Comparison of ENCODE assay signal across 38 cellular contexts in the genomic region with DNA sequence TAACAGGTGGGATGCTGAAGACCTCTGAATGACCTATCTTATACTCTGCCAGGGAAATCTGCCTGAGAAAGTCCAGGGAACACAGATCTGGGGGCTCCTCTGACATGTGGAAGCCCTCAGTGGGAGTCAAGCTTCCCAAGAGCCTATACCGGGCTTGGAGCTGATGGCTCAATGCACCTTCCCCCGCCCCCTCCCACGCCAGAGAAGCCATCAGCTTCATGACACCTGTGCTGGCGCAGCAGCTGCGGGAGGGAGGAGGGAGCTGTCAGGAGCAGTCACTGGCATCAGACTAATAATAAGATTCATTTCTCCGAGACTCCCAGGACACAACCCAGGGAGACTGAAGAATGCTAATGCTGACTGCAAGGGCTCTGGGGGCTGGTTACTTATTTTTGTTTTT. TPM values are rescaled to one million over a fixed set of nuclear protein-coding genes. Genes with fewer than 3 reads are reported as not detected.
"Had no signal": no experiment of that assay in that cellular context is flagged by ENCODE, and none has a peak within 500 bp of the region (broad histone marks: within the 10 kb centered on the region; RNA-seq: fewer than 3 reads in every experiment).

No MANE protein-coding gene starts in this region.

- H3K27ac Mint-ChIP-seq: activated CD4-positive, alpha-beta memory T cell treated with anti-CD3 and anti-CD28 coated beads, Interleukin-2, amount 10 ng/mL, durations not matched to agents 7 days and 5 days; activated naive CD4-positive, alpha-beta T cell treated with anti-CD3 and anti-CD28 coated beads, Interleukin-2, amount 50 U/mL, for 24 hours; activated naive CD8-positive, alpha-beta T cell treated with anti-CD3 and anti-CD28 coated beads, Interleukin-2, amount 10 ng/mL, durations not matched to agents 7 days and 5 days; activated T-cell treated with anti-CD3 and anti-CD28 coated beads, Interleukin-2, amount 50 U/mL, for 24 hours; activated T-helper 2 cell treated with anti-CD3 and anti-CD28 coated beads, Interferon-gamma antibody, Interleukin-2, Interleukin-4, amounts not matched to agents 10 μg/mL and 5 μg/mL and 100 μg/mL, durations not matched to agents 14 hours and 24 hours and 36 hours had no signal

- H3K4me3 ChIP-seq: ascending aorta, cardiac muscle cell, Peyer's patch had no signal

- H3K4me1 Mint-ChIP-seq: activated CD4-positive, alpha-beta memory T cell treated with anti-CD3 and anti-CD28 coated beads, Interleukin-2, amount 10 ng/mL, durations not matched to agents 7 days and 5 days; activated naive CD4-positive, alpha-beta T cell treated with anti-CD3 and anti-CD28 coated beads, Interleukin-2, amount 50 U/mL, for 24 hours; activated naive CD8-positive, alpha-beta T cell treated with anti-CD3 and anti-CD28 coated beads, Interleukin-2, amount 10 ng/mL, durations not matched to agents 7 days and 5 days had no signal

- H3K27me3 Mint-ChIP-seq: activated CD4-positive, alpha-beta memory T cell treated with anti-CD3 and anti-CD28 coated beads, Interleukin-2, amount 10 ng/mL, durations not matched to agents 7 days and 5 days; activated naive CD8-positive, alpha-beta T cell treated with anti-CD3 and anti-CD28 coated beads, Interleukin-2, amount 10 ng/mL, durations not matched to agents 7 days and 5 days had no signal

- H3K27ac ChIP-seq: ascending aorta, cardiac muscle cell, Peyer's patch, WERI-Rb-1 had no signal

- H3K4me3 Mint-ChIP-seq: activated CD4-positive, alpha-beta memory T cell treated with anti-CD3 and anti-CD28 coated beads, Interleukin-2, amount 10 ng/mL, durations not matched to agents 7 days and 5 days; activated naive CD4-positive, alpha-beta T cell treated with anti-CD3 and anti-CD28 coated beads, Interleukin-2, amount 50 U/mL, for 24 hours; activated naive CD8-positive, alpha-beta T cell treated with anti-CD3 and anti-CD28 coated beads, Interleukin-2, amount 10 ng/mL, durations not matched to agents 7 days and 5 days; activated T-cell treated with anti-CD3 and anti-CD28 coated beads, Interleukin-2, amount 50 U/mL, for 24 hours had no signal

- H3K9me3 ChIP-seq: ascending aorta, Peyer's patch had no signal

- H3K27me3 ChIP-seq: ascending aorta, cardiac muscle cell, Peyer's patch had no signal

- ATAC-seq: PC-3, SK-N-SH treated with all-trans-retinoic acid at 6 μM for 48 hours had no signal

- H3K36me3 Mint-ChIP-seq: activated naive CD4-positive, alpha-beta T cell treated with anti-CD3 and anti-CD28 coated beads, Interleukin-2, amount 50 U/mL, for 24 hours; activated naive CD8-positive, alpha-beta T cell treated with anti-CD3 and anti-CD28 coated beads, Interleukin-2, amount 10 ng/mL, durations not matched to agents 7 days and 5 days had no signal

- DNase-seq: activated CD4-positive, alpha-beta memory T cell treated with anti-CD3 and anti-CD28 coated beads, Interleukin-2, amount 10 ng/mL, durations not matched to agents 7 days and 5 days; activated CD4-positive, alpha-beta T cell treated with anti-CD3 and anti-CD28 coated beads for 1 hour; activated CD4-positive, alpha-beta T cell treated with anti-CD3 and anti-CD28 coated beads for 48 hours; activated CD4-positive, CD25-positive, alpha-beta regulatory T cell; activated CD8-positive, alpha-beta memory T cell treated with anti-CD3 and anti-CD28 coated beads for 24 hours; activated gamma-delta T cell; activated naive CD4-positive, alpha-beta T cell treated with Interleukin-2 at 50 U/mL for 16 hours; activated naive CD8-positive, alpha-beta T cell treated with anti-CD3 and anti-CD28 coated beads, Interleukin-2, amount 10 ng/mL, durations not matched to agents 7 days and 5 days; activated T-cell treated with anti-CD3 and anti-CD28 coated beads, Interleukin-2, amount 50 U/mL, for 24 hours; amygdala; Karpas-422; KBM-7; NCI-H1105; NCI-H1417 treated with DMSO at 0.1 percent for 48 hours; NCI-H187 treated with DMSO at 0.1 percent for 48 hours; NCI-H2081; NCI-H2227 treated with DMSO at 0.1 percent for 48 hours; NCI-H446; NCI-H510A treated with DMSO at 0.1 percent for 48 hours; NCI-H526 treated with DMSO at 0.1 percent for 48 hours; NCI-H82; NK-92 treated with Interleukin-12 subunit alpha and Interleukin-12 subunit beta, amount 100 ng/mL, for 24 hours; PC-3; Peyer's patch; RPMI8226; SHP77 treated with DMSO at 0.1 percent for 48 hours; T-helper 1 cell; T-helper 2 cell; T1000; WERI-Rb-1 had no signal

- H3K36me3 ChIP-seq: ascending aorta, cardiac muscle cell, Peyer's patch, WERI-Rb-1 had no signal

RNA-seq across cellular contexts. Expression of a gene that starts 47.8 kb away (rescaled TPM):
- total RNA-seq: activated CD4-positive, alpha-beta memory T cell treated with anti-CD3 and anti-CD28 coated beads, Interleukin-2, amount 10 ng/mL, durations not matched to agents 7 days and 5 days; activated naive CD8-positive, alpha-beta T cell treated with anti-CD3 and anti-CD28 coated beads, Interleukin-2, amount 10 ng/mL, durations not matched to agents 7 days and 5 days; activated T-helper 2 cell treated with anti-CD3 and anti-CD28 coated beads, Interferon-gamma antibody, Interleukin-2, Interleukin-4, amounts not matched to agents 10 μg/mL and 5 μg/mL and 100 μg/mL, durations not matched to agents 14 hours and 24 hours and 36 hours; ascending aorta; cardiac muscle cell; MCF 10A; PC-3; Peyer's patch; SK-MEL-5 had no signal
- polyA plus RNA-seq: adipose tissue, cardiac muscle cell had no signal
